8 cellular contexts compared by ENCODE assay signal in genomic region chr19:17469092-17469370, GRCh38. TPM values are rescaled to one million over a fixed set of nuclear protein-coding genes. Genes with fewer than 3 reads are reported as not detected.
DNase-seq lines count a peak whose midpoint lies in the region; ATAC-seq, FAIRE-seq and TF ChIP-seq lines count a peak whose summit lies in the region.

No MANE protein-coding gene starts in this region.

- no peaks in the 10 kb centered on the region for H3K9me1 ChIP-seq in keratinocyte (ENCODE audit: control insufficient read depth, extremely low read depth, insufficient read depth, low read length)

- no peaks in the 10 kb centered on the region for H3K27me3 ChIP-seq in keratinocyte (ENCODE audit: control insufficient read depth, extremely low read depth, insufficient read depth, low read length)
- H3K27me3 ChIP-seq in subcutaneous abdominal adipose tissue (ENCODE audit: control insufficient read depth in 5 of 5, insufficient read depth in 4 of 5, low read length in 5 of 5), result no peaks in the 10 kb centered on the region

- peaks cover 14% of the 10 kb centered on the region for H3K79me2 ChIP-seq in keratinocyte (ENCODE audit: control insufficient read depth, insufficient read depth, low read length)

- no peak for ATAC-seq in activated CD4-positive, alpha-beta T cell treated with anti-CD3 and anti-CD28 coated beads for 36 hours
- no peak for ATAC-seq in GM21576 (IDR thresholded peaks at IDR 0.05; ENCODE audit: unreplicated experiment)

- H3K27me3 Mint-ChIP-seq in activated CD4-positive, alpha-beta T cell treated with anti-CD3 and anti-CD28 coated beads for 36 hours, result no peaks in the 10 kb centered on the region
- no peaks in the 10 kb centered on the region for H3K27me3 Mint-ChIP-seq in activated naive CD8-positive, alpha-beta T cell treated with anti-CD3 and anti-CD28 coated beads for 36 hours

- H3K9me3 ChIP-seq in keratinocyte (ENCODE audit: control insufficient read depth, low read depth, low read length) (no peaks in the 10 kb centered on the region), subcutaneous abdominal adipose tissue (ENCODE audit: control insufficient read depth in 5 of 5, low read length in 5 of 5) (no peaks in the 10 kb centered on the region)

- peak overlapping the region; percentile 96 for H3K4me2 ChIP-seq in keratinocyte (ENCODE audit: control insufficient read depth, extremely low read depth, insufficient read depth, low read depth, low read length)

- intact Hi-C loops in activated CD4-positive, alpha-beta T cell treated with anti-CD3 and anti-CD28 coated beads for 36 hours (cut with DNase I, micrococcal nuclease), result loop anchor here (5.0 kb wide), 3 partner anchors 77 to 177 kb away; partner anchors contain the start of genes CCDC194 (in 1 of the 2) and GTPBP3 (in 1 of the 2)

- POLR2A ChIA-PET in activated CD4-positive, alpha-beta T cell treated with anti-CD3 and anti-CD28 coated beads for 36 hours (lab: Charles Lee), result interaction anchor here (0.5 kb wide), 1 partner anchor 42 kb away, joined by 6 read pairs; no protein-coding TSS in a partner anchor

- H3K36me3 ChIP-seq in keratinocyte (ENCODE audit: control insufficient read depth in 2 of 2, extremely low read depth in 1 of 2, insufficient read depth in 2 of 2, low read length in 2 of 2) (no peaks in the 10 kb centered on the region), subcutaneous abdominal adipose tissue (ENCODE audit: control insufficient read depth in 5 of 5, insufficient read depth in 5 of 5, low read length in 5 of 5) (peaks cover 0 to 3% (median 0%) of the 10 kb centered on the region in 5 donors)

- no peak for TF ChIP-seq CTCF in keratinocyte (optimal IDR thresholded peaks at IDR 0.05 in 1 of 3, IDR thresholded peaks at IDR 0.05 in 1 of 3, conservative IDR thresholded peaks at IDR 0.05 in 1 of 3; ENCODE audit: extremely low read depth in 1 of 3, insufficient read depth in 2 of 3, low read length in 3 of 3)

- no peaks in the 10 kb centered on the region for H3K9me3 Mint-ChIP-seq in activated CD4-positive, alpha-beta T cell treated with anti-CD3 and anti-CD28 coated beads for 36 hours (ENCODE audit: low read depth)
- no peaks in the 10 kb centered on the region for H3K9me3 Mint-ChIP-seq in activated naive CD8-positive, alpha-beta T cell treated with anti-CD3 and anti-CD28 coated beads for 36 hours

- peak overlapping the region; percentile 66 to 74 (median 67) for H3K4me3 ChIP-seq in keratinocyte (ENCODE audit: control insufficient read depth in 2 of 3, extremely low read depth in 1 of 3, insufficient read depth in 2 of 3, low read depth in 1 of 3, low read length in 3 of 3)
- peak overlapping the region; percentile 64 to 79 (median 75) for H3K4me3 ChIP-seq in subcutaneous abdominal adipose tissue (ENCODE audit: low read depth in 1 of 5, low read length in 5 of 5)

- peak overlapping the region; percentile 90 for H3K27ac ChIP-seq in keratinocyte (ENCODE audit: control insufficient read depth, insufficient read depth, low read length)
- H3K27ac ChIP-seq in subcutaneous abdominal adipose tissue (ENCODE audit: low read depth, low read length), result peak overlapping the region; percentile 96

- peaks cover 25% of the 10 kb centered on the region for H3K4me1 Mint-ChIP-seq in activated CD4-positive, alpha-beta T cell treated with anti-CD3 and anti-CD28 coated beads for 36 hours
- H3K4me1 Mint-ChIP-seq in activated naive CD8-positive, alpha-beta T cell treated with anti-CD3 and anti-CD28 coated beads for 36 hours, result peaks cover 34% of the 10 kb centered on the region

- H2AFZ ChIP-seq in keratinocyte (ENCODE audit: control insufficient read depth, low read length), result peak overlapping the region; percentile 89

- no peaks in the 10 kb centered on the region for H4K20me1 ChIP-seq in keratinocyte (ENCODE audit: control insufficient read depth, extremely low read depth, insufficient read depth, low read length)

- peak; percentile 26 for FAIRE-seq in keratinocyte (lab: Jason Lieb, UNC)

- H3K9ac ChIP-seq in keratinocyte (ENCODE audit: control insufficient read depth, extremely low read depth, insufficient read depth, low read length) (peak overlapping the region; percentile 83), subcutaneous abdominal adipose tissue (ENCODE audit: low read length in 5 of 5) (peak overlapping the region; percentile 64 to 84 (median 69))

- peak overlapping the region; percentile 29 for H3K27ac Mint-ChIP-seq in activated CD4-positive, alpha-beta T cell treated with anti-CD3 and anti-CD28 coated beads for 36 hours
- peak overlapping the region; percentile 42 for H3K27ac Mint-ChIP-seq in activated naive CD8-positive, alpha-beta T cell treated with anti-CD3 and anti-CD28 coated beads for 36 hours

- H3K4me1 ChIP-seq in keratinocyte (ENCODE audit: control insufficient read depth, extremely low read depth, insufficient read depth, low read length) (peaks cover 26% of the 10 kb centered on the region), subcutaneous abdominal adipose tissue (ENCODE audit: control insufficient read depth in 5 of 5, insufficient read depth in 5 of 5, low read length in 5 of 5) (peaks cover 6 to 60% (median 53%) of the 10 kb centered on the region in 5 donors)

- no peak for DNase-seq in activated CD4-positive, alpha-beta T cell treated with anti-CD3 and anti-CD28 coated beads for 36 hours
- DNase-seq in activated CD4-positive, alpha-beta T cell treated with anti-CD3 and anti-CD28 coated beads for 4 hours, result no peak
- no peak for DNase-seq in activated naive CD8-positive, alpha-beta T cell treated with anti-CD3 and anti-CD28 coated beads for 36 hours
- no peak for DNase-seq in keratinocyte (ENCODE audit: low read depth, low spot score)
- DNase-seq in activated CD8-positive, alpha-beta memory T cell treated with anti-CD3 and anti-CD28 coated beads for 24 hours, result no peak
- DNase-seq in stimulated activated CD4-positive, alpha-beta T cell treated with anti-CD3 and anti-CD28 coated beads, Interleukin-15, amount 100 ng/mL, for 24 hours, result no peak

- dilution Hi-C loops in keratinocyte (cut with MboI; ENCODE audit: extremely low pct_ligation_motif_present, low sequenced_read_pairs), result no loop called here

- CTCF ChIA-PET in activated CD4-positive, alpha-beta T cell treated with anti-CD3 and anti-CD28 coated beads for 36 hours (lab: Charles Lee), result interaction anchor here (0.7 to 0.9 kb wide), 3 partner anchors 17 to 80 kb away, joined by 3 to 4 read pairs (median 3); partner anchors contain the start of gene BST2

- peak overlapping the region; percentile 86 for H3K4me3 Mint-ChIP-seq in activated CD4-positive, alpha-beta T cell treated with anti-CD3 and anti-CD28 coated beads for 36 hours
- peak overlapping the region; percentile 85 for H3K4me3 Mint-ChIP-seq in activated naive CD8-positive, alpha-beta T cell treated with anti-CD3 and anti-CD28 coated beads for 36 hours

- H3K36me3 Mint-ChIP-seq in activated CD4-positive, alpha-beta T cell treated with anti-CD3 and anti-CD28 coated beads for 36 hours (ENCODE audit: low read depth), result no peaks in the 10 kb centered on the region
- H3K36me3 Mint-ChIP-seq in activated naive CD8-positive, alpha-beta T cell treated with anti-CD3 and anti-CD28 coated beads for 36 hours, result no peaks in the 10 kb centered on the region

RNA-seq across cellular contexts. Expression of gene SLC27A1, which starts 1.3 kb away (rescaled TPM):
- 1 to 10 TPM; 2.2 to 2.7 TPM for total RNA-seq in activated CD4-positive, alpha-beta T cell treated with anti-CD3 and anti-CD28 coated beads for 36 hours
- total RNA-seq in activated naive CD8-positive, alpha-beta T cell treated with anti-CD3 and anti-CD28 coated beads for 36 hours, result 1 to 10 TPM; 2.6 to 2.8 TPM
- polyA plus RNA-seq in keratinocyte, result 8.4 to 12.6 TPM (median 11.7 TPM) in 3 replicates
- 2.0 TPM for polyA plus RNA-seq in keratinocyte (2011; ENCODE audit: low read depth)
- 4.7 and 8.4 TPM in 2 replicates for polyA plus RNA-seq in keratinocyte (2011; cell fraction: cytosol; rRNA removed)
- 28.1 and 38.7 TPM in 2 replicates for polyA plus RNA-seq in keratinocyte (2011; cell fraction: nucleus; rRNA removed)
- 6.2 and 16.0 TPM in 2 replicates for polyA plus RNA-seq in keratinocyte (2012; ENCODE audit: low replicate concordance)
- 7.9 to 23.1 TPM (median 12.0 TPM) in 3 replicates for polyA minus RNA-seq in keratinocyte
- polyA minus RNA-seq in keratinocyte (2011; cell fraction: cytosol; rRNA and poly(A)+ RNA removed), result 31.8 TPM
- 23.7 and 24.8 TPM in 2 replicates for polyA minus RNA-seq in keratinocyte (2011; cell fraction: nucleus; rRNA and poly(A)+ RNA removed)

RNA-seq across cellular contexts. Expression of gene NXNL1, which starts 8.3 kb away (rescaled TPM):
- total RNA-seq in activated CD4-positive, alpha-beta T cell treated with anti-CD3 and anti-CD28 coated beads for 36 hours, result not detected
- total RNA-seq in activated naive CD8-positive, alpha-beta T cell treated with anti-CD3 and anti-CD28 coated beads for 36 hours, result not detected
- polyA plus RNA-seq in keratinocyte, result not detected in 3 replicates
- not detected for polyA plus RNA-seq in keratinocyte (2011; ENCODE audit: low read depth)
- polyA plus RNA-seq in keratinocyte (2011; cell fraction: cytosol; rRNA removed), result not detected in 2 replicates
- polyA plus RNA-seq in keratinocyte (2011; cell fraction: nucleus; rRNA removed), result not detected in 2 replicates
- not detected in 2 replicates for polyA plus RNA-seq in keratinocyte (2012; ENCODE audit: low replicate concordance)
- polyA minus RNA-seq in keratinocyte, result not detected in 3 replicates
- not detected for polyA minus RNA-seq in keratinocyte (2011; cell fraction: cytosol; rRNA and poly(A)+ RNA removed)
- polyA minus RNA-seq in keratinocyte (2011; cell fraction: nucleus; rRNA and poly(A)+ RNA removed), result not detected in 2 replicates

RNA-seq across cellular contexts. Expression of gene TMEM221, which starts 20.6 kb away (rescaled TPM):
- not detected for total RNA-seq in activated CD4-positive, alpha-beta T cell treated with anti-CD3 and anti-CD28 coated beads for 36 hours
- not detected for total RNA-seq in activated naive CD8-positive, alpha-beta T cell treated with anti-CD3 and anti-CD28 coated beads for 36 hours
- 0.04 to 0.08 TPM (median 0.06 TPM) in 3 replicates for polyA plus RNA-seq in keratinocyte
- polyA plus RNA-seq in keratinocyte (2011; ENCODE audit: low read depth), result not detected
- 0.04 and 0.09 TPM in 2 replicates for polyA plus RNA-seq in keratinocyte (2011; cell fraction: cytosol; rRNA removed)
- polyA plus RNA-seq in keratinocyte (2011; cell fraction: nucleus; rRNA removed), result 0.16 and 0.27 TPM in 2 replicates
- polyA plus RNA-seq in keratinocyte (2012; ENCODE audit: low replicate concordance), result 0.10 and 0.25 TPM in 2 replicates
- 0.16 TPM in 1 of 3 replicates, not detected in the others for polyA minus RNA-seq in keratinocyte
- not detected for polyA minus RNA-seq in keratinocyte (2011; cell fraction: cytosol; rRNA and poly(A)+ RNA removed)
- not detected in 2 replicates for polyA minus RNA-seq in keratinocyte (2011; cell fraction: nucleus; rRNA and poly(A)+ RNA removed)

RNA-seq across cellular contexts. Expression of gene PGLS, which starts 42.4 kb away (rescaled TPM):
- total RNA-seq in activated CD4-positive, alpha-beta T cell treated with anti-CD3 and anti-CD28 coated beads for 36 hours, result 10 to 100 TPM; 53.1 to 55.5 TPM
- 10 to 100 TPM; 55.0 to 58.4 TPM for total RNA-seq in activated naive CD8-positive, alpha-beta T cell treated with anti-CD3 and anti-CD28 coated beads for 36 hours
- 30.2 to 71.5 TPM (median 33.8 TPM) in 3 replicates for polyA plus RNA-seq in keratinocyte
- 20.0 TPM for polyA plus RNA-seq in keratinocyte (2011; ENCODE audit: low read depth)
- polyA plus RNA-seq in keratinocyte (2011; cell fraction: cytosol; rRNA removed), result 38.8 and 91.8 TPM in 2 replicates
- 27.2 and 39.9 TPM in 2 replicates for polyA plus RNA-seq in keratinocyte (2011; cell fraction: nucleus; rRNA removed)
- polyA plus RNA-seq in keratinocyte (2012; ENCODE audit: low replicate concordance), result 66.1 and 69.7 TPM in 2 replicates
- 35.5 to 82.7 TPM (median 71.2 TPM) in 3 replicates for polyA minus RNA-seq in keratinocyte
- 129 TPM for polyA minus RNA-seq in keratinocyte (2011; cell fraction: cytosol; rRNA and poly(A)+ RNA removed)
- 16.9 and 18.0 TPM in 2 replicates for polyA minus RNA-seq in keratinocyte (2011; cell fraction: nucleus; rRNA and poly(A)+ RNA removed)

RNA-seq across cellular contexts. Expression of gene MVB12A, which starts 49.2 kb away (rescaled TPM):
- 10 to 100 TPM; 27.6 to 32.6 TPM for total RNA-seq in activated CD4-positive, alpha-beta T cell treated with anti-CD3 and anti-CD28 coated beads for 36 hours
- 10 to 100 TPM; 26.4 to 27.4 TPM for total RNA-seq in activated naive CD8-positive, alpha-beta T cell treated with anti-CD3 and anti-CD28 coated beads for 36 hours
- polyA plus RNA-seq in keratinocyte, result 23.3 to 36.6 TPM (median 33.0 TPM) in 3 replicates
- 9.5 TPM for polyA plus RNA-seq in keratinocyte (2011; ENCODE audit: low read depth)
- polyA plus RNA-seq in keratinocyte (2011; cell fraction: cytosol; rRNA removed), result 17.9 and 36.2 TPM in 2 replicates
- polyA plus RNA-seq in keratinocyte (2011; cell fraction: nucleus; rRNA removed), result 21.8 and 31.9 TPM in 2 replicates
- 26.7 and 44.0 TPM in 2 replicates for polyA plus RNA-seq in keratinocyte (2012; ENCODE audit: low replicate concordance)
- polyA minus RNA-seq in keratinocyte, result 10.8 to 34.4 TPM (median 16.2 TPM) in 3 replicates
- polyA minus RNA-seq in keratinocyte (2011; cell fraction: cytosol; rRNA and poly(A)+ RNA removed), result 29.9 TPM
- 8.5 and 10.2 TPM in 2 replicates for polyA minus RNA-seq in keratinocyte (2011; cell fraction: nucleus; rRNA and poly(A)+ RNA removed)
